In the genomic region with DNA sequence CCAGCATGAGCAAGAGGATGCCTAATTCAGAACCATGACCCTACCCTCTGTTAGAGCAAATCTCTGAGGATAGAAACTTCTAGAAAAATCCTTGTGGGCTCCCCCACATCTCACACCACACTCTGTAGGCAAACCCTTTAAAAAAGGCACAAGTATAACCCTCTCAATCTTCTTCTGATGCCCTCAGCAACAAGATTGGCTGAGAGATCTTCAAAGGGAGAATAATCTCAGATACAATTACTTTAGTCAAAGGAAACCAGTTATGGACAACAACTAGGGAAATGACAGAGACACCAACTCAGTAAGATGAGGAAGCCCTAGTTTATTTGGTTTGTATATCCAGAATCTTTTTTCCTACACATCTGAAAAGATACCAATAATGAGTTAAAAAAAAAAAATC, we compare ENCODE assay signal across 10 cellular contexts. TPM values are rescaled to one million over a fixed set of nuclear protein-coding genes. Genes with fewer than 3 reads are reported as not detected.
DNase-seq lines count a peak whose midpoint lies in the region; ATAC-seq and TF ChIP-seq lines count a peak whose summit lies in the region.
"Had no signal": no experiment of that assay in that cellular context is flagged by ENCODE, and none has a peak within 500 bp of the region (broad histone marks: within the 10 kb centered on the region; RNA-seq: fewer than 3 reads in every experiment).

No MANE protein-coding gene starts in this region.

- H3K36me3 Mint-ChIP-seq in Calu3 (ENCODE audit: insufficient read depth, unreplicated experiment) (peaks cover 50% of the 10 kb centered on the region), endodermal cell (ENCODE audit: low read depth) (no peaks in the 10 kb centered on the region)

- H3K4me3 Mint-ChIP-seq in Calu3 (ENCODE audit: low read depth, unreplicated experiment): no peak overlapping the region
- H3K4me3 Mint-ChIP-seq in endodermal cell: no peak overlapping the region

- H3K27ac Mint-ChIP-seq in Calu3 (ENCODE audit: unreplicated experiment) (peak overlapping the region; percentile 98), endodermal cell (no peak overlapping the region)

- DNase-seq in Calu3 (no peak), PC-3 (no peak), endodermal cell (peak; percentile 19), GM20000 (ENCODE audit: low spot score) (no peak), amygdala (lab: John Stamatoyannopoulos, UW) (no peak)
- DNase-seq in stimulated activated CD4-positive, alpha-beta T cell treated with anti-CD3 and anti-CD28 coated beads, Interleukin-4, amount 100 ng/mL, for 24 hours: no peak
- DNase-seq: GDM1, NCI-H187 had no signal

- POLR2A ChIA-PET in PC-3 (lab: Charles Lee; ENCODE audit: unreplicated experiment): interaction anchor here (1.7 kb wide), 1 partner anchor 12 kb away, joined by 17 read pairs; no protein-coding TSS in a partner anchor

- TF ChIP-seq CTCF in Calu3 (IDR thresholded peaks at IDR 0.05; ENCODE audit: unreplicated experiment) (no peak), PC-3 (conservative IDR thresholded peaks at IDR 0.05; ENCODE audit: low read depth, low read length) (no peak), endodermal cell (conservative IDR thresholded peaks at IDR 0.05) (no peak), GM20000 (IDR thresholded peaks at IDR 0.05; ENCODE audit: extremely low read depth, missing control alignments) (no peak)

- H3K9ac ChIP-seq in PC-3 (ENCODE audit: low read length): peak overlapping the region; percentile 92
- no peak overlapping the region for H3K9ac ChIP-seq in endodermal cell (ENCODE audit: extremely low read depth, low read length, poor library complexity, severe bottlenecking)
- H3K9ac ChIP-seq in skeletal muscle satellite cell (ENCODE audit: low read depth, low read length): peak overlapping the region; percentile 88

- H3K27ac ChIP-seq in PC-3 (ENCODE audit: low read length) (peak overlapping the region; percentile 99), endodermal cell (ENCODE audit: low read depth, low read length) (no peak overlapping the region)

- H3K4me1 ChIP-seq in PC-3 (ENCODE audit: insufficient read depth, low read length) (peaks cover 53% of the 10 kb centered on the region), endodermal cell (ENCODE audit: control insufficient read depth, insufficient read depth, low read length) (peaks cover 4% of the 10 kb centered on the region), skeletal muscle satellite cell (ENCODE audit: control insufficient read depth, insufficient read depth, low read length) (peaks cover 51% of the 10 kb centered on the region)

- no peak overlapping the region for H2AFZ ChIP-seq in PC-3 (ENCODE audit: low read length)

- H4K20me1 ChIP-seq in PC-3 (ENCODE audit: low read length): no peaks in the 10 kb centered on the region

- peaks cover 55% of the 10 kb centered on the region for H3K4me1 Mint-ChIP-seq in Calu3 (ENCODE audit: low read depth, unreplicated experiment)
- H3K4me1 Mint-ChIP-seq in endodermal cell: peaks cover 20% of the 10 kb centered on the region

- no peaks in the 10 kb centered on the region for H3K36me3 ChIP-seq in PC-3 (ENCODE audit: low read depth, low read length)
- H3K36me3 ChIP-seq in endodermal cell (ENCODE audit: control insufficient read depth, insufficient read depth, low read length): no peaks in the 10 kb centered on the region
- no peaks in the 10 kb centered on the region for H3K36me3 ChIP-seq in skeletal muscle satellite cell (ENCODE audit: insufficient read depth, low read length)

- H3K27me3 Mint-ChIP-seq in Calu3 (ENCODE audit: unreplicated experiment) (no peaks in the 10 kb centered on the region), endodermal cell (ENCODE audit: insufficient read depth) (no peaks in the 10 kb centered on the region)

- H3K9me3 Mint-ChIP-seq in Calu3 (ENCODE audit: low read depth, unreplicated experiment): peaks cover 2% of the 10 kb centered on the region
- peaks cover 2% of the 10 kb centered on the region for H3K9me3 Mint-ChIP-seq in endodermal cell

- no peak for ATAC-seq in PC-3
- ATAC-seq in HG02763 (IDR thresholded peaks at IDR 0.05; ENCODE audit: unreplicated experiment): no peak

- no peaks in the 10 kb centered on the region for H3K9me2 ChIP-seq in PC-3 (replicated peaks; ENCODE audit: low read length)

- peaks cover 23% of the 10 kb centered on the region for H3F3A ChIP-seq in PC-3 (ENCODE audit: low read length, unreplicated experiment)

- CTCF ChIA-PET in Calu3 (lab: Charles Lee) (interaction anchor here (0.6 to 1.9 kb wide), 6 partner anchors 15 to 91 kb away, joined by 3 to 12 read pairs (median 6); no protein-coding TSS in a partner anchor), PC-3 (lab: Charles Lee) (no interaction called here)

- peaks cover 3% of the 10 kb centered on the region; the same call in 1 of the 2 replicates for H3K9me3 ChIP-seq in PC-3 (ENCODE audit: low read length)
- H3K9me3 ChIP-seq in endodermal cell (ENCODE audit: control insufficient read depth, low read length): no peaks in the 10 kb centered on the region
- H3K9me3 ChIP-seq in skeletal muscle satellite cell (replicated peaks; ENCODE audit: low read length): no peaks in the 10 kb centered on the region

- intact Hi-C loops in Calu3 (cut with micrococcal nuclease; ENCODE audit: unreplicated experiment) (no loop called here), PC-3 (cut with micrococcal nuclease) (loop anchor here (2.0 kb wide), 1 partner anchor 13 kb away; no protein-coding TSS in a partner anchor)

- no peaks in the 10 kb centered on the region for H3K27me3 ChIP-seq in PC-3 (ENCODE audit: low read length)
- no peaks in the 10 kb centered on the region for H3K27me3 ChIP-seq in endodermal cell (ENCODE audit: control insufficient read depth, insufficient read depth, low read length, poor library complexity, severe bottlenecking)
- H3K27me3 ChIP-seq in skeletal muscle satellite cell (ENCODE audit: control insufficient read depth, insufficient read depth, low read length): no peaks in the 10 kb centered on the region

- no peak overlapping the region for H3K4me3 ChIP-seq in PC-3 (ENCODE audit: low read length)
- H3K4me3 ChIP-seq in endodermal cell (ENCODE audit: low read length): no peak overlapping the region
- peak overlapping the region; percentile 2 for H3K4me3 ChIP-seq in skeletal muscle satellite cell (ENCODE audit: low read length)

- BruUV-seq in Calu3 (replicated peaks; lab: Mats Ljungman, UMichigan): no TSS peak
- no TSS peak for BruUV-seq in PC-3 (replicated peaks; lab: Mats Ljungman, UMichigan)

- no peaks in the 10 kb centered on the region for H3K79me2 ChIP-seq in PC-3 (ENCODE audit: low read length)

- H3K4me2 ChIP-seq in PC-3 (ENCODE audit: low read length) (peak overlapping the region; percentile 46), skeletal muscle satellite cell (ENCODE audit: low read length) (peak overlapping the region; percentile 49)

RNA-seq across cellular contexts. Expression of gene LIF, which starts 49.2 kb away (rescaled TPM):
- 202 and 260 TPM in 2 replicates for total RNA-seq in Calu3 (2022)
- total RNA-seq in PC-3 (2014; rRNA removed): 64.1 and 71.6 TPM in 2 replicates
- under 1 TPM; 0.31 to 0.77 TPM for total RNA-seq in endodermal cell
- polyA plus RNA-seq in endodermal cell (2013, experiment 1 of 2): 0.78 TPM
- 0.87 TPM for polyA plus RNA-seq in endodermal cell (2013, experiment 2 of 2)
- 13.2 and 25.1 TPM in 2 replicates for total RNA-seq in skeletal muscle satellite cell (2012; rRNA removed)

Comparison
In these comparisons a context has a peak if more than half of its experiments do, and no peak if none do; other contexts are left out.
1. RNA of gene LIF, which starts 49.2 kb away (total RNA-seq): 202 to 260 TPM in Calu3 and 64.1 to 71.6 TPM in PC-3; 0.31 to 0.77 TPM in endodermal cell; every median in the first group is over 10 times any median in the second.